In the genomic region with DNA sequence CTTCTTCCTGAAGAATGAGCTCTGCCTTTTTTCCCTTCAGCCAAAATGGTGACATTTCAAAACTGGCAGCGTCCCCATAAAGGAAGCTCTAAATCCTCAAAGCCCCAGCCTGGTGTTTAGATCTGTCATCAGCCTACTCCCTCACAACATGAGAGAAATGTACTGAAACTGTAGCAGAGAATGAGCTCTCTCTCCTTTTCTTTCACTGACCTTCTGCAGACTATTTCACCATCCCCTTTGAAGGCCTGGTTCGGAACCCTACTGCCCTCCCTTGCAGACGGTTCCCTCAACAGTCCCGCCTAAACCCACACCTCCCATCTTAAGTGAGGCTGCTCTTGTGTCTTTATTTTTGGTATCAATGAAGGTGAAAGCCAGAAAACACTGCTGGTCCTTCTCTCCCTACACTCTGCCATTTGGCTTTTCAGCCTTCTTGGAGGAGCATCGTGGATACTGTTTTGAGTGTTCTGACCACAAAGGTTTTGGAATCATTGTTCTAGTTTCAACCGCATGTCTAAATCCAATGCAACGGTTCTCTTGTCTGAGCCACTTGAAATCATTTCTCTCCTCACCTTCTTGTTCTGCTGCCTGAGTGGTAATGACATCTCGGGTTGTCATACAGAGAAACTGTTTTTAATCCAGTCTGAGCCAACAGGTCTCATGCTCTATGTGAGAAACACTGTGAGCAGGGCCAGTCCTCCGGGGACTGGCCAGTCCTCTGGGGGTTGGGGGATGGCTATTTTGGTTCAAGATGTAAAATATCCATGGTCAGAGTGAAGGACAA, we compare ENCODE assay signal across 10 cellular contexts. TPM values are rescaled to one million over a fixed set of nuclear protein-coding genes. Genes with fewer than 3 reads are reported as not detected.
A peak's percentile ranks its signal among the peaks of the same experiment; 100 is the strongest.
DNase-seq lines count a peak whose midpoint lies in the region; ATAC-seq, FAIRE-seq and TF ChIP-seq lines count a peak whose summit lies in the region.
"Had no signal": no experiment of that assay in that cellular context is flagged by ENCODE, and none has a peak within 500 bp of the region (broad histone marks: within the 10 kb centered on the region; RNA-seq: fewer than 3 reads in every experiment).

No MANE protein-coding gene starts in this region.

- H3K4me1 ChIP-seq in neuronal stem cell (ENCODE audit: control insufficient read depth in 2 of 2, insufficient read depth in 1 of 2, low read depth in 1 of 2, low read length in 2 of 2) (peaks cover 0 to 4% of the 10 kb centered on the region in 2 donors), HepG2 (ENCODE audit: insufficient read depth, low read length) (no peaks in the 10 kb centered on the region)

- no CpG with 5 or more reads among the region's 9 CpGs for WGBS in neuronal stem cell (ENCODE audit: extremely low coverage in 2 of 2, insufficient read length in 2 of 2, insufficient replicate concordance in 1 of 2), 2 donors
- 23% methylated on average over 9 of the region's 9 CpGs for WGBS in HepG2 (ENCODE audit: low lambda C conversion rate)

- H3K36me3 ChIP-seq in neuronal stem cell (replicated peaks in 1 of 2; ENCODE audit: control insufficient read depth in 2 of 2, insufficient read depth in 2 of 2, low read length in 2 of 2) (no peaks in the 10 kb centered on the region), HepG2 (replicated peaks in 1 of 2; ENCODE audit: control insufficient read depth in 1 of 2, insufficient read depth in 2 of 2, low read length in 2 of 2) (no peaks in the 10 kb centered on the region)

- H2AFZ ChIP-seq in neuronal stem cell (ENCODE audit: low read length) (no peak overlapping the region), HepG2 (ENCODE audit: low read length) (no peak overlapping the region)

- no peak for FAIRE-seq in HepG2 (lab: Jason Lieb, UNC)
- FAIRE-seq: keratinocyte had no signal

- H3K4me2 ChIP-seq in neuronal stem cell (ENCODE audit: insufficient read depth, low read length, poor library complexity, severe bottlenecking) (no peak overlapping the region), HepG2 (ENCODE audit: low read depth, low read length) (no peak overlapping the region)

- H3K27me3 ChIP-seq in neuronal stem cell (ENCODE audit: control insufficient read depth in 3 of 3, insufficient read depth in 3 of 3, low read depth in 1 of 3, low read length in 3 of 3) (no peaks in the 10 kb centered on the region), HepG2 (ENCODE audit: control insufficient read depth in 1 of 2, insufficient read depth in 2 of 2, low read length in 2 of 2) (0 out of 5 replicates have a peak, but pooled peaks cover 0 to 1% of the 10 kb centered on the region in 2 experiments)

- no peak for TF ChIP-seq POLR2A in HepG2 (IDR thresholded peaks at IDR 0.05; ENCODE audit: insufficient read depth in 1 of 2, low read depth in 2 of 2, low read length in 2 of 2)

- no peak overlapping the region for H4K8ac ChIP-seq in neuronal stem cell (ENCODE audit: low read depth, low read length)

- no peaks in the 10 kb centered on the region for H3K9me3 ChIP-seq in neuronal stem cell (replicated peaks in 1 of 2; ENCODE audit: control insufficient read depth in 2 of 2, insufficient read depth in 1 of 2, low read depth in 1 of 2, low read length in 2 of 2)
- no peaks in the 10 kb centered on the region for H3K9me3 ChIP-seq in HepG2 (ENCODE audit: low read length)

- H3K4me1 Mint-ChIP-seq in activated T-cell treated with anti-CD3 and anti-CD28 coated beads, Interleukin-2, amount 50 U/mL, for 4 hours (ENCODE audit: low read depth), result peaks cover 88% of the 10 kb centered on the region
- peaks cover 46 to 54% of the 10 kb centered on the region in 2 donors for H3K4me1 Mint-ChIP-seq in stimulated activated naive B cell treated with anti-CD40 and anti-IgM and Interleukin-4, amounts not matched to agents 10 μg/mL and 1 μg/mL and 100 μg/mL, for 72 hours
- H3K4me1 Mint-ChIP-seq: brain had no signal

- no peak overlapping the region for H2AK5ac ChIP-seq in neuronal stem cell (ENCODE audit: low read depth, low read length)

- POLR2A ChIA-PET in HepG2 (lab: Yijun Ruan, JAX), result no interaction called here

- H2BK12ac ChIP-seq in neuronal stem cell (ENCODE audit: low read length), result no peak overlapping the region

- H3K79me2 ChIP-seq in HepG2 (ENCODE audit: insufficient read depth, low read length), result no peaks in the 10 kb centered on the region

- no TSS peak for BruUV-seq in HepG2 (replicated peaks; lab: Mats Ljungman, UMichigan)

- H2BK15ac ChIP-seq in neuronal stem cell (ENCODE audit: low read length), result no peak overlapping the region

- H3K23ac ChIP-seq in neuronal stem cell (ENCODE audit: low read depth, low read length, poor library complexity), result no peak overlapping the region

- no peak overlapping the region for H4K91ac ChIP-seq in neuronal stem cell (ENCODE audit: low read depth, low read length, poor library complexity)

- in situ Hi-C loops in HepG2 (cut with HindIII; ENCODE audit: extremely low pct_ligation_motif_present, low pct_unique_long_range_greater_than_20kb), result no loop called here

- ATAC-seq in activated T-cell treated with anti-CD3 and anti-CD28 coated beads, Interleukin-2, amount 50 U/mL, for 4 hours, result peak; percentile 61 to 62
- ATAC-seq in HG02852 (IDR thresholded peaks at IDR 0.05; ENCODE audit: unreplicated experiment) (peak; percentile 65), HepG2 (no peak)
- ATAC-seq in stimulated activated naive B cell treated with anti-CD40 and anti-IgM and Interleukin-4, amounts not matched to agents 10 μg/mL and 1 μg/mL and 100 μg/mL, for 72 hours (replicated peaks), result peak; percentile 47 to 63

- H3K14ac ChIP-seq in neuronal stem cell (ENCODE audit: low read length), result no peak overlapping the region

- H2BK120ac ChIP-seq in neuronal stem cell (ENCODE audit: low read depth, low read length), result no peak overlapping the region

- TF ChIP-seq EP300 in HepG2 (IDR thresholded peaks at IDR 0.05; ENCODE audit: low read depth in 2 of 2, low read length in 2 of 2), result no peak
- TF ChIP-seq EP300 in HepG2 (CRISPR knock-in tag; IDR thresholded peaks at IDR 0.05; ENCODE audit: borderline replicate concordance), result no peak

- no peak overlapping the region for H2BK5ac ChIP-seq in neuronal stem cell (ENCODE audit: low read length)

- CTCF ChIA-PET in HepG2 (lab: Yijun Ruan, JAX; ENCODE audit: low intra/inter-chr PET ratio, low total read pairs), result no interaction called here

- intact Hi-C loops in HepG2 (cut with micrococcal nuclease; ENCODE audit: unreplicated experiment), result no loop called here

- H3K36me3 Mint-ChIP-seq in activated T-cell treated with anti-CD3 and anti-CD28 coated beads, Interleukin-2, amount 50 U/mL, for 4 hours (ENCODE audit: insufficient read depth), result peaks cover 77% of the 10 kb centered on the region
- no peaks in the 10 kb centered on the region for H3K36me3 Mint-ChIP-seq in stimulated activated naive B cell treated with anti-CD40 and anti-IgM and Interleukin-4, amounts not matched to agents 10 μg/mL and 1 μg/mL and 100 μg/mL, for 72 hours
- H3K36me3 Mint-ChIP-seq: brain had no signal

- H3K27ac ChIP-seq in neuronal stem cell (replicated peaks; ENCODE audit: low read length) (no peak overlapping the region), HepG2 (ENCODE audit: extremely low read length, insufficient read depth, low read length) (no peak overlapping the region)

- no peak for TF ChIP-seq CTCF in HepG2 (CRISPR knock-in tag; IDR thresholded peaks at IDR 0.05)

- H4K20me1 ChIP-seq in HepG2 (ENCODE audit: insufficient read depth, low read length), result no peaks in the 10 kb centered on the region

- H3K9me3 Mint-ChIP-seq in activated T-cell treated with anti-CD3 and anti-CD28 coated beads, Interleukin-2, amount 50 U/mL, for 4 hours, result no peaks in the 10 kb centered on the region
- H3K9me3 Mint-ChIP-seq in stimulated activated naive B cell treated with anti-CD40 and anti-IgM and Interleukin-4, amounts not matched to agents 10 μg/mL and 1 μg/mL and 100 μg/mL, for 72 hours, result peaks cover 0 to 2% of the 10 kb centered on the region in 2 donors
- H3K9me3 Mint-ChIP-seq: brain had no signal

- no peaks in the 10 kb centered on the region for H3K79me1 ChIP-seq in neuronal stem cell (ENCODE audit: low read depth, low read length)

- H3K4ac ChIP-seq in neuronal stem cell (ENCODE audit: low read length), result no peak overlapping the region

- no peaks in the 10 kb centered on the region for H3K27me3 Mint-ChIP-seq in activated T-cell treated with anti-CD3 and anti-CD28 coated beads, Interleukin-2, amount 50 U/mL, for 4 hours (ENCODE audit: low read depth)
- H3K27me3 Mint-ChIP-seq in stimulated activated naive B cell treated with anti-CD40 and anti-IgM and Interleukin-4, amounts not matched to agents 10 μg/mL and 1 μg/mL and 100 μg/mL, for 72 hours, result no peaks in the 10 kb centered on the region

- no peak for DNase-seq in activated T-cell treated with anti-CD3 and anti-CD28 coated beads, Interleukin-2, amount 50 U/mL, for 4 hours
- no peak for DNase-seq in activated T-cell treated with anti-CD3 and anti-CD28 coated beads for 4 hours
- peak; percentile 47 to 55 for DNase-seq in activated CD4-positive, alpha-beta T cell treated with anti-CD3 and anti-CD28 coated beads, Interleukin-2, amount 50 U/mL, for 48 hours
- peak; percentile 11 for DNase-seq in stimulated activated naive B cell treated with anti-CD40 and anti-IgM and Interleukin-4, amounts not matched to agents 10 μg/mL and 1 μg/mL and 100 μg/mL, for 72 hours
- DNase-seq in iPS-NIHi11 (ENCODE audit: low spot score), result no peak
- DNase-seq in neuronal stem cell (ENCODE audit: low spot score), result no peak
- no peak for DNase-seq in HepG2 (ENCODE audit: low spot score)

- TF ChIP-seq RAD21 in HepG2 (CRISPR knock-in tag; IDR thresholded peaks at IDR 0.05), result no peak

- peak overlapping the region; percentile 68 for H3K4me3 Mint-ChIP-seq in activated T-cell treated with anti-CD3 and anti-CD28 coated beads, Interleukin-2, amount 50 U/mL, for 4 hours
- H3K4me3 Mint-ChIP-seq in stimulated activated naive B cell treated with anti-CD40 and anti-IgM and Interleukin-4, amounts not matched to agents 10 μg/mL and 1 μg/mL and 100 μg/mL, for 72 hours, result no peak overlapping the region
- H3K4me3 Mint-ChIP-seq: brain had no signal

- H3K4me3 ChIP-seq in neuronal stem cell (ENCODE audit: low read length in 2 of 2) (no peak overlapping the region), HepG2 (replicated peaks in 1 of 3; ENCODE audit: insufficient read depth in 1 of 3, low read depth in 2 of 3, low read length in 3 of 3) (no peak overlapping the region)

- peak overlapping the region; percentile 77 for H3K27ac Mint-ChIP-seq in stimulated activated naive B cell treated with anti-CD40 and anti-IgM and Interleukin-4, amounts not matched to agents 10 μg/mL and 1 μg/mL and 100 μg/mL, for 72 hours

- H3K9ac ChIP-seq in neuronal stem cell (ENCODE audit: low read depth, low read length, poor library complexity) (no peak overlapping the region), HepG2 (ENCODE audit: insufficient read depth, low read depth, low read length) (no peak overlapping the region)

- no peak overlapping the region for H3K18ac ChIP-seq in neuronal stem cell (ENCODE audit: low read length)

RNA-seq across cellular contexts. Expression of gene ITK, which starts 39.0 kb away (rescaled TPM):
- 100 to 1,000 TPM; 227 to 260 (median 249) TPM for total RNA-seq in activated T-cell treated with anti-CD3 and anti-CD28 coated beads, Interleukin-2, amount 50 U/mL, for 4 hours
- polyA plus RNA-seq in neuronal stem cell (2013, experiment 1 of 2), result not detected
- not detected for polyA plus RNA-seq in neuronal stem cell (2013, experiment 2 of 2)
- total RNA-seq in HepG2 (2016; rRNA removed; fragmentation: Illumina TruSeq; extraction: Trizol), result not detected in 2 replicates
- total RNA-seq in HepG2 (2016; cell fraction: cytosol; rRNA removed; fragmentation: Illumina TruSeq; extraction: Trizol; ENCODE audit: low read depth), result not detected in 2 replicates
- total RNA-seq in HepG2 (2016; cell fraction: insoluble cytoplasmic fraction; rRNA removed; fragmentation: Illumina TruSeq; extraction: Trizol), result not detected in 2 replicates
- not detected in 2 replicates for total RNA-seq in HepG2 (2016; cell fraction: membrane; rRNA removed; fragmentation: Illumina TruSeq; extraction: Trizol)
- total RNA-seq in HepG2 (2016; cell fraction: nucleus; rRNA removed; fragmentation: Illumina TruSeq; extraction: Trizol), result not detected in 2 replicates
- polyA plus RNA-seq in HepG2 (2011; rRNA removed), result 0.01 TPM in 1 of 2 replicates, not detected in the other
- polyA plus RNA-seq in HepG2 (2011; cell fraction: cytosol; rRNA removed), result not detected in 2 replicates
- not detected in 2 replicates for polyA plus RNA-seq in HepG2 (2011; cell fraction: nucleus; rRNA removed)
- not detected in 2 replicates for polyA plus RNA-seq in HepG2 (2012)
- polyA plus RNA-seq in HepG2 (2016; cell fraction: cytosol; fragmentation: Illumina TruSeq; extraction: Trizol; ENCODE audit: low read depth), result not detected in 2 replicates
- polyA plus RNA-seq in HepG2 (2016; cell fraction: insoluble cytoplasmic fraction; fragmentation: Illumina TruSeq; extraction: Trizol; ENCODE audit: low read depth), result not detected in 2 replicates
- not detected in 2 replicates for polyA plus RNA-seq in HepG2 (2016; cell fraction: membrane; fragmentation: Illumina TruSeq; extraction: Trizol; ENCODE audit: low read depth)
- not detected in 2 replicates for polyA plus RNA-seq in HepG2 (2016; cell fraction: nucleus; fragmentation: Illumina TruSeq; extraction: Trizol; ENCODE audit: insufficient read depth, low read depth)
- polyA minus RNA-seq in HepG2 (2011; rRNA and poly(A)+ RNA removed; ENCODE audit: low replicate concordance), result not detected in 2 replicates
- polyA minus RNA-seq in HepG2 (2011; cell fraction: cytosol; rRNA and poly(A)+ RNA removed), result not detected in 2 replicates
- polyA minus RNA-seq in HepG2 (2011; cell fraction: nucleus; rRNA and poly(A)+ RNA removed), result not detected in 2 replicates
- polyA plus RNA-seq: keratinocyte had no signal

RNA-seq across cellular contexts. Expression of gene CYFIP2, which starts 46.2 kb away (rescaled TPM):
- 100 to 1,000 TPM; 160 to 191 (median 175) TPM for total RNA-seq in activated T-cell treated with anti-CD3 and anti-CD28 coated beads, Interleukin-2, amount 50 U/mL, for 4 hours
- 64.7 TPM for polyA plus RNA-seq in neuronal stem cell (2013, experiment 1 of 2)
- 63.6 TPM for polyA plus RNA-seq in neuronal stem cell (2013, experiment 2 of 2)
- 30.3 and 40.2 TPM in 2 replicates for total RNA-seq in HepG2 (2016; rRNA removed; fragmentation: Illumina TruSeq; extraction: Trizol)
- 13.4 and 13.7 TPM in 2 replicates for total RNA-seq in HepG2 (2016; cell fraction: cytosol; rRNA removed; fragmentation: Illumina TruSeq; extraction: Trizol; ENCODE audit: low read depth)
- total RNA-seq in HepG2 (2016; cell fraction: insoluble cytoplasmic fraction; rRNA removed; fragmentation: Illumina TruSeq; extraction: Trizol), result 28.6 and 32.7 TPM in 2 replicates
- 33.5 TPM in 2 replicates for total RNA-seq in HepG2 (2016; cell fraction: membrane; rRNA removed; fragmentation: Illumina TruSeq; extraction: Trizol)
- total RNA-seq in HepG2 (2016; cell fraction: nucleus; rRNA removed; fragmentation: Illumina TruSeq; extraction: Trizol), result 25.4 and 29.9 TPM in 2 replicates
- polyA plus RNA-seq in HepG2 (2011; rRNA removed), result 22.5 and 22.6 TPM in 2 replicates
- polyA plus RNA-seq in HepG2 (2011; cell fraction: cytosol; rRNA removed), result 20.3 and 24.1 TPM in 2 replicates
- polyA plus RNA-seq in HepG2 (2011; cell fraction: nucleus; rRNA removed), result 61.6 and 72.0 TPM in 2 replicates
- 43.3 and 45.5 TPM in 2 replicates for polyA plus RNA-seq in HepG2 (2012)
- polyA plus RNA-seq in HepG2 (2016; cell fraction: cytosol; fragmentation: Illumina TruSeq; extraction: Trizol; ENCODE audit: low read depth), result 14.6 and 15.8 TPM in 2 replicates
- polyA plus RNA-seq in HepG2 (2016; cell fraction: insoluble cytoplasmic fraction; fragmentation: Illumina TruSeq; extraction: Trizol; ENCODE audit: low read depth), result 39.1 and 48.8 TPM in 2 replicates
- 33.6 and 33.7 TPM in 2 replicates for polyA plus RNA-seq in HepG2 (2016; cell fraction: membrane; fragmentation: Illumina TruSeq; extraction: Trizol; ENCODE audit: low read depth)
- polyA plus RNA-seq in HepG2 (2016; cell fraction: nucleus; fragmentation: Illumina TruSeq; extraction: Trizol; ENCODE audit: insufficient read depth, low read depth), result 31.7 and 39.3 TPM in 2 replicates
- polyA minus RNA-seq in HepG2 (2011; rRNA and poly(A)+ RNA removed; ENCODE audit: low replicate concordance), result 17.9 and 70.5 TPM in 2 replicates
- polyA minus RNA-seq in HepG2 (2011; cell fraction: cytosol; rRNA and poly(A)+ RNA removed), result 16.3 and 22.5 TPM in 2 replicates
- polyA minus RNA-seq in HepG2 (2011; cell fraction: nucleus; rRNA and poly(A)+ RNA removed), result 55.0 and 64.3 TPM in 2 replicates

RNA-seq across cellular contexts. Expression of gene GARIN3, which starts 53.6 kb away (rescaled TPM):
- total RNA-seq in activated T-cell treated with anti-CD3 and anti-CD28 coated beads, Interleukin-2, amount 50 U/mL, for 4 hours, result under 1 TPM; 0.18 to 0.25 (median 0.22) TPM
- polyA plus RNA-seq in neuronal stem cell (2013, experiment 1 of 2), result not detected
- polyA plus RNA-seq in neuronal stem cell (2013, experiment 2 of 2), result not detected
- not detected in 2 replicates for total RNA-seq in HepG2 (2016; rRNA removed; fragmentation: Illumina TruSeq; extraction: Trizol)
- total RNA-seq in HepG2 (2016; cell fraction: cytosol; rRNA removed; fragmentation: Illumina TruSeq; extraction: Trizol; ENCODE audit: low read depth), result not detected in 2 replicates
- not detected in 2 replicates for total RNA-seq in HepG2 (2016; cell fraction: insoluble cytoplasmic fraction; rRNA removed; fragmentation: Illumina TruSeq; extraction: Trizol)
- total RNA-seq in HepG2 (2016; cell fraction: membrane; rRNA removed; fragmentation: Illumina TruSeq; extraction: Trizol), result not detected in 2 replicates
- total RNA-seq in HepG2 (2016; cell fraction: nucleus; rRNA removed; fragmentation: Illumina TruSeq; extraction: Trizol), result not detected in 2 replicates
- polyA plus RNA-seq in HepG2 (2011; rRNA removed), result not detected in 2 replicates
- not detected in 2 replicates for polyA plus RNA-seq in HepG2 (2011; cell fraction: cytosol; rRNA removed)
- polyA plus RNA-seq in HepG2 (2011; cell fraction: nucleus; rRNA removed), result not detected in 2 replicates
- not detected in 2 replicates for polyA plus RNA-seq in HepG2 (2012)
- polyA plus RNA-seq in HepG2 (2016; cell fraction: cytosol; fragmentation: Illumina TruSeq; extraction: Trizol; ENCODE audit: low read depth), result not detected in 2 replicates
- polyA plus RNA-seq in HepG2 (2016; cell fraction: insoluble cytoplasmic fraction; fragmentation: Illumina TruSeq; extraction: Trizol; ENCODE audit: low read depth), result not detected in 2 replicates
- polyA plus RNA-seq in HepG2 (2016; cell fraction: membrane; fragmentation: Illumina TruSeq; extraction: Trizol; ENCODE audit: low read depth), result not detected in 2 replicates
- polyA plus RNA-seq in HepG2 (2016; cell fraction: nucleus; fragmentation: Illumina TruSeq; extraction: Trizol; ENCODE audit: insufficient read depth, low read depth), result not detected in 2 replicates
- not detected in 2 replicates for polyA minus RNA-seq in HepG2 (2011; rRNA and poly(A)+ RNA removed; ENCODE audit: low replicate concordance)
- polyA minus RNA-seq in HepG2 (2011; cell fraction: cytosol; rRNA and poly(A)+ RNA removed), result not detected in 2 replicates
- not detected in 2 replicates for polyA minus RNA-seq in HepG2 (2011; cell fraction: nucleus; rRNA and poly(A)+ RNA removed)
- polyA plus RNA-seq: keratinocyte had no signal

Comparison
In these comparisons a context has a peak if more than half of its experiments do, and no peak if none do; other contexts are left out.
1. DNase-seq: peak in activated CD4-positive, alpha-beta T cell treated with anti-CD3 and anti-CD28 coated beads, Interleukin-2, amount 50 U/mL, for 48 hours (2 of 2) and stimulated activated naive B cell treated with anti-CD40 and anti-IgM and Interleukin-4, amounts not matched to agents 10 μg/mL and 1 μg/mL and 100 μg/mL, for 72 hours (single experiment); none in activated T-cell treated with anti-CD3 and anti-CD28 coated beads, Interleukin-2, amount 50 U/mL, for 4 hours (single experiment), activated T-cell treated with anti-CD3 and anti-CD28 coated beads for 4 hours (single experiment), iPS-NIHi11 (single experiment), neuronal stem cell (single experiment) and HepG2 (single experiment).
2. RNA of gene ITK, which starts 39.0 kb away (total RNA-seq): 227 to 260 TPM in activated T-cell treated with anti-CD3 and anti-CD28 coated beads, Interleukin-2, amount 50 U/mL, for 4 hours; not detected in HepG2; every median in the first group is over 100 times any median in the second.